ENCODE assay signal across 10 cellular contexts in genomic region chr5:129461816-129462396, GRCh38. TPM values are rescaled to one million over a fixed set of nuclear protein-coding genes. Genes with fewer than 3 reads are reported as not detected.
A peak's percentile ranks its signal among the peaks of the same experiment; 100 is the strongest.
DNase-seq lines count a peak whose midpoint lies in the region; ATAC-seq and TF ChIP-seq lines count a peak whose summit lies in the region.
"Had no signal": no experiment of that assay in that cellular context is flagged by ENCODE, and none has a peak within 500 bp of the region (broad histone marks: within the 10 kb centered on the region; RNA-seq: fewer than 3 reads in every experiment).

No MANE protein-coding gene starts in this region.

- peak overlapping the region; percentile 93 for H3K4me3 Mint-ChIP-seq in GM23338

- DNase-seq in GM23338 (ENCODE audit: low spot score) (no peak), astrocyte of the spinal cord (ENCODE audit: low read depth, low spot score) (no peak), DMS 273 treated with DMSO at 0.1 percent for 48 hours (lab: John Stamatoyannopoulos, UW) (no peak), NCI-H2029 (lab: John Stamatoyannopoulos, UW) (no peak), NCI-H1930 (lab: John Stamatoyannopoulos, UW) (no peak)
- DNase-seq: DMS153 had no signal

- no peak overlapping the region for H3K9ac ChIP-seq in muscle layer of colon (ENCODE audit: low read length)

- ATAC-seq in GM23338: no peak
- no peak for ATAC-seq in esophagus mucosa

- H3K27ac ChIP-seq in 22Rv1 (no peak overlapping the region), GM23338 (ENCODE audit: low read depth) (no peak overlapping the region), muscle layer of colon (ENCODE audit: low read depth, low read length) (no peak overlapping the region)
- H3K27ac ChIP-seq: RWPE1 had no signal

- H3K27ac Mint-ChIP-seq in GM23338: peak overlapping the region; percentile 63

- 0 out of 2 replicates have a peak, but pooled peaks cover 4% of the 10 kb centered on the region for H3F3A ChIP-seq in GM23338 (replicated peaks; ENCODE audit: low read depth)

- H3K9me2 ChIP-seq in GM23338 (ENCODE audit: insufficient read depth): no peaks in the 10 kb centered on the region

- 0 out of 2 replicates have a peak, but pooled peaks cover 16% of the 10 kb centered on the region for H4K20me1 ChIP-seq in GM23338 (replicated peaks; ENCODE audit: insufficient read depth)

- TF ChIP-seq CTCF in 22Rv1 (IDR thresholded peaks at IDR 0.05): peak; percentile 26; the same call in 1 of the 2 replicates
- no peak for TF ChIP-seq CTCF in GM23338 (conservative IDR thresholded peaks at IDR 0.05; ENCODE audit: low read depth in 2 of 2)
- TF ChIP-seq CTCF in astrocyte of the spinal cord (IDR thresholded peaks at IDR 0.05; ENCODE audit: low read depth, low read length): no peak

- peak overlapping the region; percentile 96 for H3K4me2 ChIP-seq in GM23338

- H3K9me3 ChIP-seq in muscle layer of colon (ENCODE audit: low read length): no peaks in the 10 kb centered on the region

- peaks cover 16% of the 10 kb centered on the region; the same call in 1 of the 2 replicates for H3K27me3 ChIP-seq in GM23338 (ENCODE audit: insufficient read depth)
- peaks cover 8 to 19% of the 10 kb centered on the region in 2 donors for H3K27me3 ChIP-seq in muscle layer of colon (ENCODE audit: control insufficient read depth in 1 of 2, insufficient read depth in 2 of 2, low read length in 2 of 2)

- H3K27me3 Mint-ChIP-seq in GM23338 (ENCODE audit: insufficient read depth, low read depth, poor library complexity): peaks cover 7% of the 10 kb centered on the region

- H3K4me1 ChIP-seq in GM23338 (ENCODE audit: insufficient read depth): peaks cover 29% of the 10 kb centered on the region
- H3K4me1 ChIP-seq in muscle layer of colon (ENCODE audit: insufficient read depth, low read length): no peaks in the 10 kb centered on the region

- H3K36me3 ChIP-seq in GM23338 (ENCODE audit: insufficient read depth) (no peaks in the 10 kb centered on the region), muscle layer of colon (ENCODE audit: insufficient read depth, low read length) (no peaks in the 10 kb centered on the region)

- no peaks in the 10 kb centered on the region for H3K9me3 Mint-ChIP-seq in GM23338

- peaks cover 18% of the 10 kb centered on the region for H3K36me3 Mint-ChIP-seq in GM23338 (ENCODE audit: low read depth)

- peaks cover 52% of the 10 kb centered on the region for H3K79me2 ChIP-seq in GM23338 (replicated peaks; ENCODE audit: insufficient read depth)

- H3K4me1 Mint-ChIP-seq in GM23338: peaks cover 39% of the 10 kb centered on the region

- peak overlapping the region; percentile 84; the same call in 1 of the 2 replicates for H2AFZ ChIP-seq in GM23338

- in situ Hi-C loops in astrocyte of the spinal cord (cut with HindIII; ENCODE audit: low sequenced_read_pairs): no loop called here

- H3K4me3 ChIP-seq in GM23338 (peak overlapping the region; percentile 87), astrocyte of the spinal cord (ENCODE audit: low read depth, low read length) (peak overlapping the region; percentile 18), muscle layer of colon (ENCODE audit: low read depth in 1 of 2, low read length in 2 of 2) (peak overlapping the region; percentile 37 to 49)

TF ChIP-seq in GM23338, 12 proteins besides CTCF, POLR2A, EP300 and RAD21:
- TF ChIP-seq ZNF114 (CRISPR knock-in tag; IDR thresholded peaks at IDR 0.05) (peak; percentile 37; the same call in 1 of the 2 replicates), CREB1 (CRISPR knock-in tag; IDR thresholded peaks at IDR 0.05; ENCODE audit: low read depth) (no peak), POLR2AphosphoS5 (IDR thresholded peaks at IDR 0.05; ENCODE audit: low read depth) (no peak), REST (IDR thresholded peaks at IDR 0.05; ENCODE audit: unreplicated experiment) (no peak), STAT1 (IDR thresholded peaks at IDR 0.05; ENCODE audit: unreplicated experiment) (no peak)

RNA-seq across cellular contexts. Expression of gene ADAMTS19, which starts 1.8 kb away (rescaled TPM):
- total RNA-seq in GM23338 (2014; rRNA removed; shearing (Covaris generic)): 27.4 and 37.9 TPM in 2 replicates
- polyA plus RNA-seq in GM23338 (2016; fragmentation: Nextera tagmentation; extraction: Ambion mirVana): 5.9 and 6.0 TPM in 2 replicates
- not detected for total RNA-seq in esophagus mucosa

Comparison
In these comparisons a context has a peak if more than half of its experiments do, and no peak if none do; other contexts are left out.
1. H3K4me3 ChIP-seq: peak in every context shown above with its lines; median percentile 87 in GM23338; 43 in muscle layer of colon; 18 in astrocyte of the spinal cord.
2. RNA of gene ADAMTS19, which starts 1.8 kb away (total RNA-seq): 27.4 to 37.9 TPM in GM23338; not detected in esophagus mucosa (single experiment); every median in the first group is over 10 times any median in the second.